Comparison of ENCODE assay signal across 1 cellular context in genomic region chr1:237713886-237714285, GRCh38.
TF ChIP-seq lines count a peak whose summit lies in the region.

No MANE protein-coding gene starts in this region.

TF ChIP-seq in SK-N-SH, 30 proteins besides CTCF, POLR2A, EP300 and RAD21 (continued from another document):
- TF ChIP-seq REST (IDR thresholded peaks at IDR 0.05; ENCODE audit: low read depth, low read length) (no peak), NFIC (IDR thresholded peaks at IDR 0.05; ENCODE audit: borderline replicate concordance) (no peak)
